Comparison of ENCODE assay signal across 19 cellular contexts in genomic region chr19:49683814-49684250, GRCh38. TPM values are rescaled to one million over a fixed set of nuclear protein-coding genes. Genes with fewer than 3 reads are reported as not detected.
A peak's percentile ranks its signal among the peaks of the same experiment; 100 is the strongest.
DNase-seq lines count a peak whose midpoint lies in the region; ATAC-seq and TF ChIP-seq lines count a peak whose summit lies in the region.
"Had no signal": no experiment of that assay in that cellular context is flagged by ENCODE, and none has a peak within 500 bp of the region (broad histone marks: within the 10 kb centered on the region; RNA-seq: fewer than 3 reads in every experiment).

No MANE protein-coding gene starts in this region.

- H3K4me3 ChIP-seq in NT2/D1 (ENCODE audit: insufficient read length, low read depth) (no peak overlapping the region), coronary artery (no peak overlapping the region)
- H3K4me3 ChIP-seq: A549, GM12878, GM23248 had no signal

- H3K9me3 ChIP-seq in NT2/D1 (ENCODE audit: insufficient read depth, low read length) = no peaks in the 10 kb centered on the region
- H3K9me3 ChIP-seq: A549 had no signal

- H3K36me3 Mint-ChIP-seq in activated T-cell treated with anti-CD3 and anti-CD28 coated beads, Interleukin-2, amount 50 U/mL, for 72 hours (ENCODE audit: insufficient read depth in 2 of 2) = peaks cover 11 to 28% of the 10 kb centered on the region in 2 donors
- peaks cover 67% of the 10 kb centered on the region for H3K36me3 Mint-ChIP-seq in stimulated activated memory B cell treated with anti-CD40 and anti-IgM and Interleukin-4, amounts not matched to agents 10 μg/mL and 1 μg/mL and 100 μg/mL, for 72 hours

- ATAC-seq in activated T-cell treated with anti-CD3 and anti-CD28 coated beads, Interleukin-2, amount 50 U/mL, for 72 hours (replicated peaks in 1 of 2) = no peak
- no peak for ATAC-seq in stimulated activated memory B cell treated with anti-CD40 and anti-IgM and Interleukin-4, amounts not matched to agents 10 μg/mL and 1 μg/mL and 100 μg/mL, for 72 hours
- ATAC-seq in HG03521 (IDR thresholded peaks at IDR 0.05; ENCODE audit: unreplicated experiment) (no peak), HG03045 (IDR thresholded peaks at IDR 0.05; ENCODE audit: unreplicated experiment) (no peak)

- H3K27ac Mint-ChIP-seq in activated T-cell treated with anti-CD3 and anti-CD28 coated beads, Interleukin-2, amount 50 U/mL, for 72 hours = peak overlapping the region; percentile 44
- peak overlapping the region; percentile 57 for H3K27ac Mint-ChIP-seq in stimulated activated memory B cell treated with anti-CD40 and anti-IgM and Interleukin-4, amounts not matched to agents 10 μg/mL and 1 μg/mL and 100 μg/mL, for 72 hours
- H3K27ac Mint-ChIP-seq: HFFc6 had no signal

- H3K4me1 Mint-ChIP-seq in activated T-cell treated with anti-CD3 and anti-CD28 coated beads, Interleukin-2, amount 50 U/mL, for 72 hours (ENCODE audit: low read depth) = peaks cover 32% of the 10 kb centered on the region
- H3K4me1 Mint-ChIP-seq in stimulated activated memory B cell treated with anti-CD40 and anti-IgM and Interleukin-4, amounts not matched to agents 10 μg/mL and 1 μg/mL and 100 μg/mL, for 72 hours = peaks cover 55% of the 10 kb centered on the region

- H3K27me3 ChIP-seq in NT2/D1 (ENCODE audit: insufficient read depth, insufficient read length) = no peaks in the 10 kb centered on the region

- no peak overlapping the region for H3K4me3 Mint-ChIP-seq in activated T-cell treated with anti-CD3 and anti-CD28 coated beads, Interleukin-2, amount 50 U/mL, for 72 hours
- no peak overlapping the region for H3K4me3 Mint-ChIP-seq in stimulated activated memory B cell treated with anti-CD40 and anti-IgM and Interleukin-4, amounts not matched to agents 10 μg/mL and 1 μg/mL and 100 μg/mL, for 72 hours
- H3K4me3 Mint-ChIP-seq: CD14-positive monocyte, HFFc6 had no signal

- H3K36me3 ChIP-seq in NT2/D1 (ENCODE audit: insufficient read depth, insufficient read length, low read length) = peaks cover 88% of the 10 kb centered on the region

- no peaks in the 10 kb centered on the region for H3K9me3 Mint-ChIP-seq in activated T-cell treated with anti-CD3 and anti-CD28 coated beads, Interleukin-2, amount 50 U/mL, for 72 hours
- no peaks in the 10 kb centered on the region for H3K9me3 Mint-ChIP-seq in stimulated activated memory B cell treated with anti-CD40 and anti-IgM and Interleukin-4, amounts not matched to agents 10 μg/mL and 1 μg/mL and 100 μg/mL, for 72 hours
- H3K9me3 Mint-ChIP-seq: HFFc6 had no signal

- no peaks in the 10 kb centered on the region for H3K27me3 Mint-ChIP-seq in activated T-cell treated with anti-CD3 and anti-CD28 coated beads, Interleukin-2, amount 50 U/mL, for 72 hours (ENCODE audit: low read depth)
- H3K27me3 Mint-ChIP-seq in stimulated activated memory B cell treated with anti-CD40 and anti-IgM and Interleukin-4, amounts not matched to agents 10 μg/mL and 1 μg/mL and 100 μg/mL, for 72 hours = no peaks in the 10 kb centered on the region

- H3K27ac ChIP-seq in coronary artery = no peak overlapping the region
- H3K27ac ChIP-seq: GM23248, KMS-11 had no signal

- no peak for DNase-seq in activated T-cell treated with anti-CD3 and anti-CD28 coated beads, Interleukin-2, amount 50 U/mL, for 72 hours
- DNase-seq in activated T-cell treated with anti-CD3 and anti-CD28 coated beads, Interleukin-2, amount 50 U/mL, for 48 hours = no peak
- no peak for DNase-seq in NT2/D1 (ENCODE audit: low read depth, low spot score)
- DNase-seq in coronary artery (ENCODE audit: low spot score) = peak; percentile 59
- DNase-seq in DMS79 treated with DMSO at 0.1 percent for 48 hours (lab: John Stamatoyannopoulos, UW) = no peak
- DNase-seq: COR-L47, HFFc6, NCI-H1092 treated with DMSO at 0.1 percent for 48 hours, NCI-H187, NCI-H446 had no signal

- no peak for TF ChIP-seq CTCF in coronary artery (IDR thresholded peaks at IDR 0.05)

- H3K9ac ChIP-seq in NT2/D1 (ENCODE audit: insufficient read length, low read depth) = peak overlapping the region; percentile 21
- H3K9ac ChIP-seq: GM23248, KMS-11 had no signal

- H3K4me1 ChIP-seq in NT2/D1 (ENCODE audit: insufficient read depth, insufficient read length) = peaks cover 20% of the 10 kb centered on the region

RNA-seq across cellular contexts. Expression of gene ADM5, which starts 5.6 kb away (rescaled TPM):
- total RNA-seq in activated T-cell treated with anti-CD3 and anti-CD28 coated beads, Interleukin-2, amount 50 U/mL, for 72 hours = 1 to 10 TPM; 4.1 to 8.1 TPM
- total RNA-seq: GM23248 had no signal

RNA-seq across cellular contexts. Expression of gene PRMT1, which starts 6.8 kb away (rescaled TPM):
- total RNA-seq in activated T-cell treated with anti-CD3 and anti-CD28 coated beads, Interleukin-2, amount 50 U/mL, for 72 hours = 100 to 1,000 TPM; 201 to 251 TPM

RNA-seq across cellular contexts. Expression of gene CPT1C, which starts 7.1 kb away (rescaled TPM):
- 1 to 10 TPM; 1.9 to 2.3 TPM for total RNA-seq in activated T-cell treated with anti-CD3 and anti-CD28 coated beads, Interleukin-2, amount 50 U/mL, for 72 hours
- total RNA-seq: MCF 10A had no signal

RNA-seq across cellular contexts. Expression of gene BCL2L12, which starts 18.1 kb away (rescaled TPM):
- 10 to 100 TPM; 80.3 to 82.6 TPM for total RNA-seq in activated T-cell treated with anti-CD3 and anti-CD28 coated beads, Interleukin-2, amount 50 U/mL, for 72 hours

RNA-seq across cellular contexts. Expression of gene IRF3, which starts 18.2 kb away (rescaled TPM):
- total RNA-seq in activated T-cell treated with anti-CD3 and anti-CD28 coated beads, Interleukin-2, amount 50 U/mL, for 72 hours = 100 to 1,000 TPM; 135 to 141 TPM
